ENCODE assay signal across 8 cellular contexts in genomic region chr3:122415762-122416654, GRCh38. TPM values are rescaled to one million over a fixed set of nuclear protein-coding genes. Genes with fewer than 3 reads are reported as not detected.
DNase-seq lines count a peak whose midpoint lies in the region; ATAC-seq and TF ChIP-seq lines count a peak whose summit lies in the region.

TSS of gene WDR5B (minus strand) at chr3:122416062. CDS start at chr3:122415528, 534 bp downstream.

- CTCF ChIA-PET in Panc1 (lab: Charles Lee): interaction anchor here (1.0 to 1.3 kb wide), 2 partner anchors 23 to 32 kb away, joined by 4 to 5 read pairs; partner anchors contain the start of gene FAM162A

- peak within 1 kb of the TSS; percentile 88 for H3K9ac ChIP-seq in rectal smooth muscle tissue (ENCODE audit: low read length)

- peaks cover 37% of the 10 kb centered on the region for H3K36me3 Mint-ChIP-seq in activated naive CD8-positive, alpha-beta T cell treated with anti-CD3 and anti-CD28 coated beads, Interleukin-2, amount 50 U/mL, for 24 hours (ENCODE audit: low read depth)

- H3K27ac ChIP-seq in Panc1 (ENCODE audit: low read length) (peak within 1 kb of the TSS; percentile 99), left ventricle myocardium inferior (replicated peaks) (peak within 1 kb of the TSS; percentile 97), rectal smooth muscle tissue (ENCODE audit: low read depth, low read length) (peak within 1 kb of the TSS; percentile 93)

- peaks cover 2% of the 10 kb centered on the region for H3K27me3 Mint-ChIP-seq in activated naive CD8-positive, alpha-beta T cell treated with anti-CD3 and anti-CD28 coated beads, Interleukin-2, amount 50 U/mL, for 24 hours

- H3K9me3 ChIP-seq in Panc1 (ENCODE audit: control insufficient read depth, insufficient read depth, low read depth, low read length) (no peaks in the 10 kb centered on the region), left ventricle myocardium inferior (replicated peaks) (no peaks in the 10 kb centered on the region)

- H3K4me3 ChIP-seq in Panc1 (ENCODE audit: low read depth in 2 of 2, low read length in 2 of 2): peak within 1 kb of the TSS; percentile 68 to 87
- H3K4me3 ChIP-seq in left ventricle myocardium inferior: peak within 1 kb of the TSS; percentile 90
- H3K4me3 ChIP-seq in rectal smooth muscle tissue (ENCODE audit: low read length): peak within 1 kb of the TSS; percentile 97

- ATAC-seq in HG02642 (IDR thresholded peaks at IDR 0.05; ENCODE audit: poor library complexity, unreplicated experiment): peak; percentile 88
- peak; percentile 96 for ATAC-seq in Panc1
- ATAC-seq in activated naive CD8-positive, alpha-beta T cell treated with anti-CD3 and anti-CD28 coated beads, Interleukin-2, amount 50 U/mL, for 24 hours: peak; percentile 89

- peak; percentile 97 for DNase-seq in Panc1 (ENCODE audit: low read depth, low spot score)
- DNase-seq in activated naive CD8-positive, alpha-beta T cell treated with anti-CD3 and anti-CD28 coated beads, Interleukin-2, amount 50 U/mL, for 24 hours: peak; percentile 99
- peak; percentile 97 for DNase-seq in left ventricle myocardium inferior
- no peak for DNase-seq in NCI-H1048 (lab: John Stamatoyannopoulos, UW)
- DNase-seq in SHP77 (lab: John Stamatoyannopoulos, UW): no peak

- H3K27ac Mint-ChIP-seq in activated naive CD8-positive, alpha-beta T cell treated with anti-CD3 and anti-CD28 coated beads, Interleukin-2, amount 50 U/mL, for 24 hours: peak within 1 kb of the TSS; percentile 99

- H3K9me3 Mint-ChIP-seq in activated naive CD8-positive, alpha-beta T cell treated with anti-CD3 and anti-CD28 coated beads, Interleukin-2, amount 50 U/mL, for 24 hours: no peaks in the 10 kb centered on the region

- H3K36me3 ChIP-seq in Panc1 (ENCODE audit: control insufficient read depth, insufficient read depth, low read length) (peaks cover 2% of the 10 kb centered on the region), left ventricle myocardium inferior (peaks cover 23% of the 10 kb centered on the region), rectal smooth muscle tissue (ENCODE audit: control insufficient read depth, insufficient read depth, low read length) (no peaks in the 10 kb centered on the region)

- H3K4me1 Mint-ChIP-seq in activated naive CD8-positive, alpha-beta T cell treated with anti-CD3 and anti-CD28 coated beads, Interleukin-2, amount 50 U/mL, for 24 hours: peaks cover 60% of the 10 kb centered on the region

- TF ChIP-seq CTCF in GM12872 (IDR thresholded peaks at IDR 0.05; ENCODE audit: insufficient read depth, low read depth, low read length): peak; percentile 21; the same call in 1 of the 3 replicates
- no peak for TF ChIP-seq CTCF in Panc1 (IDR thresholded peaks at IDR 0.05)
- TF ChIP-seq CTCF in left ventricle myocardium inferior (IDR thresholded peaks at IDR 0.05; ENCODE audit: borderline replicate concordance): peak; percentile 16

- peak within 1 kb of the TSS; percentile 99 for H3K4me3 Mint-ChIP-seq in activated naive CD8-positive, alpha-beta T cell treated with anti-CD3 and anti-CD28 coated beads, Interleukin-2, amount 50 U/mL, for 24 hours

- H3K27me3 ChIP-seq in Panc1 (ENCODE audit: control insufficient read depth, insufficient read depth, low read length) (no peaks in the 10 kb centered on the region), left ventricle myocardium inferior (ENCODE audit: low read depth) (no peaks in the 10 kb centered on the region), rectal smooth muscle tissue (ENCODE audit: control insufficient read depth, insufficient read depth, low read length) (no peaks in the 10 kb centered on the region)

- POLR2A ChIA-PET in Panc1 (lab: Charles Lee): interaction anchor here (0.6 to 1.2 kb wide), 7 partner anchors 8 to 869 kb away, joined by 3 to 7 read pairs (median 4); partner anchors contain the start of gene FAM162A

- peaks cover 17% of the 10 kb centered on the region for H3K4me1 ChIP-seq in Panc1 (ENCODE audit: control insufficient read depth, insufficient read depth, low read length)
- H3K4me1 ChIP-seq in left ventricle myocardium inferior: peaks cover 48% of the 10 kb centered on the region
- H3K4me1 ChIP-seq in rectal smooth muscle tissue (ENCODE audit: control insufficient read depth, insufficient read depth, low read length): peaks cover 5% of the 10 kb centered on the region

- in situ Hi-C loops in Panc1 (cut with HindIII; ENCODE audit: low pct_unique_long_range_greater_than_20kb, low sequenced_read_pairs): no loop called here

- BruUV-seq in Panc1 (replicated peaks; lab: Mats Ljungman, UMichigan): TSS peak; percentile 88

- intact Hi-C loops in Panc1 (cut with micrococcal nuclease; ENCODE audit: unreplicated experiment): loop anchor here (1.0 kb wide), 1 partner anchor 32 kb away; the partner anchor contains the start of gene FAM162A
- intact Hi-C loops in left ventricle myocardium inferior (cut with micrococcal nuclease): no loop called here

RNA-seq across cellular contexts. Expression of gene WDR5B, which starts in this region (rescaled TPM):
- total RNA-seq in Panc1 (2021; ENCODE audit: unreplicated experiment) (5.5 TPM), left ventricle myocardium inferior (3.3 TPM)
- 2.6 TPM for polyA plus RNA-seq in Panc1 (2012; ENCODE audit: insufficient read length)

Comparison
In these comparisons a context has a peak if more than half of its experiments do, and no peak if none do; other contexts are left out.
1. DNase-seq: peak in Panc1 (single experiment), activated naive CD8-positive, alpha-beta T cell treated with anti-CD3 and anti-CD28 coated beads, Interleukin-2, amount 50 U/mL, for 24 hours (single experiment) and left ventricle myocardium inferior (single experiment); none in NCI-H1048 (single experiment) and SHP77 (0 of 2).
2. Peak in every context shown above with its lines, with median percentiles within 50 percentile points of each other: ATAC-seq, H3K27ac ChIP-seq and H3K4me3 ChIP-seq.